ENCODE assay signal across 9 cellular contexts in genomic region chrX:39808471-39808917, GRCh38.
DNase-seq lines count a peak whose midpoint lies in the region; ATAC-seq and TF ChIP-seq lines count a peak whose summit lies in the region.
"Had no signal": no experiment of that assay in that cellular context is flagged by ENCODE, and none has a peak within 500 bp of the region (broad histone marks: within the 10 kb centered on the region; RNA-seq: fewer than 3 reads in every experiment).

No MANE protein-coding gene starts in this region.

- H3K27me3 ChIP-seq in cardiac muscle cell, result no peaks in the 10 kb centered on the region

- no peak for ATAC-seq in GM19395 (IDR thresholded peaks at IDR 0.05; ENCODE audit: unreplicated experiment)
- ATAC-seq in HG03442 (IDR thresholded peaks at IDR 0.05; ENCODE audit: unreplicated experiment), result no peak

- no peak for TF ChIP-seq CTCF in cardiac muscle cell (IDR thresholded peaks at IDR 0.05; ENCODE audit: low read depth, low read length)

- peaks cover 4% of the 10 kb centered on the region for H3K4me1 ChIP-seq in cardiac muscle cell (ENCODE audit: low read depth)

- peak overlapping the region; percentile 40 for H3K27ac ChIP-seq in cardiac muscle cell

- no peak overlapping the region for H3K4me3 ChIP-seq in cardiac muscle cell

- H3K36me3 ChIP-seq in cardiac muscle cell, result no peaks in the 10 kb centered on the region

- no peaks in the 10 kb centered on the region for H3K9me3 ChIP-seq in cardiac muscle cell (ENCODE audit: low read depth)

- DNase-seq in GM04503 (ENCODE audit: low read depth), result peak; percentile 87
- peak; percentile 49 for DNase-seq in amniotic epithelial cell (ENCODE audit: low read depth)
- DNase-seq in cardiac muscle cell (ENCODE audit: low read depth in 1 of 2, low spot score in 1 of 2), result peak in 1 of 2 donors; percentile 86
- peak; percentile 75 for DNase-seq in renal cortical epithelial cell (ENCODE audit: low read depth)
- DNase-seq in Ammon's horn (ENCODE audit: low spot score), result no peak
- DNase-seq in NCI-H446 (lab: John Stamatoyannopoulos, UW), result no peak
- DNase-seq: NCI-H1417 had no signal

Comparison
In these comparisons a context has a peak if more than half of its experiments do, and no peak if none do; other contexts are left out.
1. DNase-seq: peak in GM04503 (single experiment), amniotic epithelial cell (single experiment) and renal cortical epithelial cell (single experiment); none in Ammon's horn (single experiment) and NCI-H446 (0 of 2).